11 cellular contexts compared by ENCODE assay signal in the genomic region with DNA sequence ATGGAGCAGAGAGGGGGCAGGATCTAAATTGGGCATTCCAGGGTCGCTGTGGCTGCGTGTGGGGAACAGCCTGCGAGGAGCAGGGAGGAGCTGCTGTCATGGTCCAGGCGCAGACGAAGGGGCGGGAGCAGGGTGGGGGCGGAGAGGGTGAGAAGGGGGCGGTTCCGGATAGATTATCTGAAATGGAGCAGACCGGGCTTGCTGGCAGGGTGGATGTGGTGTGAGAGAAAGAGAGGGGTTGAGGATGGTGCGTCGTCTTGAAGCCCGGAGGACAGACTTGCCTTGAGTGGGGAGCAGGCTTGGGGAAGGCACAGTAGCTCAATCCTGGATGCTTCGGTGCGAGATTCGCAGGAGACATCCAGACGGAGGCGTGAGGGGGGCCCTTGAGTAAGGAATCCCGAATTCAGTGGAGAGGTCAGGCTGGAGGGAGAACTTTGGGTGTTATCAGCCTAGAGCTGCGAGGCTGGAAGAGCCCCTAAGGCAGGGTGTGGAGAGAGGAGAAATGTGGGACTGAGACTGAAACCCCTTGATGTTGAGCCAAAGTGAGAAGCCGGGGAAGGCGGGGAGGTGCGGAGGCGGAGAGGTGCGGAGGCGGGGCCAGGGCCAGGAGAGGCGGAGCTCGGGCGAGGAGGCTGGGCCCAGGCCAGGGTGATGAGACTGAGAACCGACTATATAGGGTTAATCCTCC. TPM values are rescaled to one million over a fixed set of nuclear protein-coding genes. Genes with fewer than 3 reads are reported as not detected.
DNase-seq lines count a peak whose midpoint lies in the region; ATAC-seq, FAIRE-seq and TF ChIP-seq lines count a peak whose summit lies in the region.
"Had no signal": no experiment of that assay in that cellular context is flagged by ENCODE, and none has a peak within 500 bp of the region (broad histone marks: within the 10 kb centered on the region; RNA-seq: fewer than 3 reads in every experiment).

No MANE protein-coding gene starts in this region.

- H3K4me3 ChIP-seq in Panc1 (ENCODE audit: low read depth in 2 of 2, low read length in 2 of 2) (no peak overlapping the region), esophagus squamous epithelium (peak overlapping the region; percentile 6 to 48 (median 32)), lower lobe of right lung (peak overlapping the region; percentile 30), testis (peak overlapping the region; percentile 34 to 58)
- H3K4me3 ChIP-seq: SK-N-MC had no signal

- H3K27me3 ChIP-seq in Panc1 (ENCODE audit: control insufficient read depth, insufficient read depth, low read length), result no peaks in the 10 kb centered on the region
- H3K27me3 ChIP-seq in esophagus squamous epithelium, result no peaks in the 10 kb centered on the region
- H3K27me3 ChIP-seq in lower lobe of right lung (ENCODE audit: low read depth), result no peaks in the 10 kb centered on the region
- no peaks in the 10 kb centered on the region for H3K27me3 ChIP-seq in testis

- no peak for FAIRE-seq in D721Med (lab: Jason Lieb, UNC)

- POLR2A ChIA-PET in Panc1 (lab: Charles Lee), result no interaction called here

- H3K9me3 ChIP-seq in Panc1 (ENCODE audit: control insufficient read depth, insufficient read depth, low read depth, low read length) (no peaks in the 10 kb centered on the region), esophagus squamous epithelium (peaks cover 0 to 15% (median 13%) of the 10 kb centered on the region in 3 donors), lower lobe of right lung (peaks cover 22% of the 10 kb centered on the region), testis (no peaks in the 10 kb centered on the region)

- CTCF ChIA-PET in Panc1 (lab: Charles Lee), result no interaction called here

- TF ChIP-seq POLR2A in esophagus squamous epithelium (IDR thresholded peaks at IDR 0.05), result no peak
- TF ChIP-seq POLR2A in testis (IDR thresholded peaks at IDR 0.05), result no peak

- H3K4me1 ChIP-seq in Panc1 (ENCODE audit: control insufficient read depth, insufficient read depth, low read length) (no peaks in the 10 kb centered on the region), esophagus squamous epithelium (peaks cover 0 to 13% (median 0%) of the 10 kb centered on the region in 3 donors), lower lobe of right lung (peaks cover 4% of the 10 kb centered on the region), testis (no peaks in the 10 kb centered on the region)

- WGBS in esophagus squamous epithelium, 2 donors, result 51 to 54% methylated on average over 26 to 29 of the region's 30 CpGs
- 25 to 29% methylated on average over 24 to 30 of the region's 30 CpGs for WGBS in testis, 2 donors

- H3K36me3 ChIP-seq in Panc1 (ENCODE audit: control insufficient read depth, insufficient read depth, low read length) (no peaks in the 10 kb centered on the region), esophagus squamous epithelium (peaks cover 0 to 56% (median 0%) of the 10 kb centered on the region in 3 donors), lower lobe of right lung (peaks cover 15% of the 10 kb centered on the region), testis (ENCODE audit: low read depth, missing control alignments) (no peaks in the 10 kb centered on the region)

- intact Hi-C loops in Panc1 (cut with micrococcal nuclease; ENCODE audit: unreplicated experiment) (no loop called here), esophagus squamous epithelium (cut with DNase I) (no loop called here), lower lobe of right lung (cut with DNase I) (no loop called here), testis (cut with DNase I; ENCODE audit: low total_unique reads) (no loop called here)

- no peak for TF ChIP-seq CTCF in Panc1 (IDR thresholded peaks at IDR 0.05)
- TF ChIP-seq CTCF in esophagus squamous epithelium (IDR thresholded peaks at IDR 0.05), result no peak
- no peak for TF ChIP-seq CTCF in lower lobe of right lung (IDR thresholded peaks at IDR 0.05)
- no peak for TF ChIP-seq CTCF in testis (IDR thresholded peaks at IDR 0.05)
- TF ChIP-seq CTCF in D721Med (IDR thresholded peaks at IDR 0.05; ENCODE audit: insufficient read depth, missing control alignments), result no peak

- in situ Hi-C loops in Panc1 (cut with HindIII; ENCODE audit: low pct_unique_long_range_greater_than_20kb, low sequenced_read_pairs), result no loop called here

- ATAC-seq in Panc1 (peak; percentile 64; the same call in 1 of the 2 replicates), lower lobe of right lung (peak; percentile 33 to 59), HG02885 (IDR thresholded peaks at IDR 0.05; ENCODE audit: poor library complexity, unreplicated experiment) (no peak), HG03460 (IDR thresholded peaks at IDR 0.05; ENCODE audit: unreplicated experiment) (no peak)
- ATAC-seq: naive thymus-derived CD8-positive, alpha-beta T cell had no signal

- DNase-seq in Panc1 (ENCODE audit: low read depth, low spot score), result no peak
- DNase-seq in esophagus squamous epithelium (lab: John Stamatoyannopoulos, UW), result no peak
- DNase-seq in lower lobe of right lung, result no peak
- peak; percentile 71 for DNase-seq in testis
- DNase-seq in D721Med (ENCODE audit: insufficient read length, low spot score), result no peak
- no peak for DNase-seq in SKM-1 (lab: John Stamatoyannopoulos, UW; ENCODE audit: unreplicated experiment)
- DNase-seq: naive thymus-derived CD8-positive, alpha-beta T cell; NCI-H1417 treated with DMSO at 0.1 percent for 48 hours had no signal

- BruUV-seq in Panc1 (replicated peaks; lab: Mats Ljungman, UMichigan), result TSS peak; percentile 69

- H3K27ac ChIP-seq in Panc1 (ENCODE audit: low read length), result no peak overlapping the region
- H3K27ac ChIP-seq in esophagus squamous epithelium, result peak overlapping the region; percentile 24 to 66 (median 38)
- H3K27ac ChIP-seq in lower lobe of right lung, result no peak overlapping the region
- H3K27ac ChIP-seq in testis, result peak overlapping the region in 1 of 2 donors; percentile 84
- H3K27ac ChIP-seq: SK-N-MC had no signal

RNA-seq across cellular contexts. Expression of gene DPF1, which starts 40.7 kb away (rescaled TPM):
- total RNA-seq in Panc1 (2021; ENCODE audit: unreplicated experiment), result 7.5 TPM
- 5.0 TPM for polyA plus RNA-seq in Panc1 (2012; ENCODE audit: insufficient read length)
- total RNA-seq in esophagus squamous epithelium, result 1 to 10 TPM in 1 of 4 donors, under 1 TPM in 1, not detected in 2; 0.44 to 2.5 TPM
- total RNA-seq in lower lobe of right lung, result not detected
- 1 to 10 TPM; 4.7 to 6.4 TPM for total RNA-seq in testis
- 3.6 TPM for polyA plus RNA-seq in testis (ENCODE audit: insufficient read depth, low read depth, low replicate concordance)
- total RNA-seq: naive thymus-derived CD8-positive, alpha-beta T cell had no signal
- polyA plus RNA-seq: naive thymus-derived CD8-positive, alpha-beta T cell had no signal

Comparison
In these comparisons a context has a peak if more than half of its experiments do, and no peak if none do; other contexts are left out.
1. ATAC-seq: peak in Panc1 (single experiment) and lower lobe of right lung (2 of 2); none in HG02885 (single experiment) and HG03460 (single experiment).
2. H3K27ac ChIP-seq: peak in esophagus squamous epithelium (4 of 4); none in Panc1 (single experiment) and lower lobe of right lung (single experiment).
3. H3K4me3 ChIP-seq: peak in esophagus squamous epithelium (4 of 4), lower lobe of right lung (single experiment) and testis (2 of 2); none in Panc1 (0 of 2).